15 cellular contexts compared by ENCODE assay signal in the genomic region with DNA sequence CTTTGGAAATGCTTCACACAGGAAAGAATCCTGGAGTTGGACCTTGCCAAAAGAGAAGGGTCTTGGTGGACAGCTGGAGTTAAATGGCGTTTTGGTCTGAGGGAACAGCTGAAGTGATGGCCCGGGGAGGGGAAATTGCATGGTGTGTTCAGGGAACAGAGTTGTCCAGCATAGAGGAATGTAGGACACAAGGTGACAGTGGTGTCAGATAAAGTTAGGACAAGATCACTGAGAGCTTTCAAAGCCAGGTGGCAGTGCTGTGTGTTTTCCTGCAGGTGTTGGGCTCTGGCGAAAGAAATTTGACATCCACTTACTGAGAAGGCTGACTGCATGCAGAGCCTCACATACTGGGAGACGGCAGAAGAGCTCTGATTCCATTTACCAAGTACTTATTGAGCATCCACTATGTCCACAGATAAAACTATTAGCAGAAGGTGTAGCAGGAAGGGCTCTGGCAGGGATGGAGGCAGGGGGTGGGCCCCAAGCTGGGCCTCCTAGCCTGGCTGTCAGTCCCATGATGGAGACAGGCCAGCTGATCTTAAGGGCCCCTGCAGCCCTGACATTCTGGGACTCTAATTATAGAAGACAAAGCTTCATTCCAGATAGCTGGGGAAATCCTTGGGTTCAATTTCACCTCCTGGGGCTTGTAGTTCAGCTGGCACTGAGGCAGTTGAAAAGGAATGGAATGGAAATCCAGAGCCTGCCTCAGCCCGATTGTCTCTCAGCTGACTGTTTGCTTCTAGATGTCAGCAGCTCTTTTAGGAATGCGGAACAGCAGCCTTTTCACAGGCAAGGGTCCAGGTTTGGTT.
DNase-seq lines count a peak whose midpoint lies in the region; ATAC-seq and TF ChIP-seq lines count a peak whose summit lies in the region.
"Had no signal": no experiment of that assay in that cellular context is flagged by ENCODE, and none has a peak within 500 bp of the region (broad histone marks: within the 10 kb centered on the region; RNA-seq: fewer than 3 reads in every experiment).

No MANE protein-coding gene starts in this region.

- peaks cover 5% of the 10 kb centered on the region for H3K27me3 Mint-ChIP-seq in neural progenitor cell (ENCODE audit: insufficient read depth, low read depth)

- BruUV-seq in PC-9 (replicated peaks; lab: Mats Ljungman, UMichigan) = no TSS peak

- H3K4me3 ChIP-seq in PC-9 = no peak overlapping the region
- no peak overlapping the region for H3K4me3 ChIP-seq in neural progenitor cell
- H3K4me3 ChIP-seq: esophagus squamous epithelium had no signal

- no peak overlapping the region for H3K9ac ChIP-seq in neural progenitor cell

- no peaks in the 10 kb centered on the region for H3K36me3 ChIP-seq in PC-9 (ENCODE audit: low read depth)
- H3K36me3 ChIP-seq in neural progenitor cell = no peaks in the 10 kb centered on the region
- H3K36me3 ChIP-seq: BE2C, esophagus squamous epithelium had no signal

- H3K27ac ChIP-seq in C4-2B (peak overlapping the region; percentile 60), PC-9 (no peak overlapping the region), neural progenitor cell (no peak overlapping the region)

- peaks cover 5% of the 10 kb centered on the region; the same call in 1 of the 2 replicates for H3K9me2 ChIP-seq in PC-9 (ENCODE audit: insufficient read depth)

- no peak overlapping the region for H3K4me3 Mint-ChIP-seq in neural progenitor cell
- H3K4me3 Mint-ChIP-seq: mesothelial cell of epicardium had no signal

- peaks cover 4% of the 10 kb centered on the region for H3K4me1 Mint-ChIP-seq in neural progenitor cell
- H3K4me1 Mint-ChIP-seq: mesothelial cell of epicardium had no signal

- POLR2A ChIA-PET in PC-9 (lab: Charles Lee; ENCODE audit: unreplicated experiment) = no interaction called here

- intact Hi-C loops in PC-9 (cut with micrococcal nuclease; ENCODE audit: unreplicated experiment) = no loop called here
- intact Hi-C loops in Right ventricle myocardium superior (cut with DNase I) = no loop called here

- no peaks in the 10 kb centered on the region for H3K9me3 ChIP-seq in PC-9 (ENCODE audit: insufficient read depth, low read depth)
- no peaks in the 10 kb centered on the region for H3K9me3 ChIP-seq in neural progenitor cell (ENCODE audit: low read depth)
- H3K9me3 ChIP-seq: BE2C, esophagus squamous epithelium had no signal

- CTCF ChIA-PET in PC-9 (lab: Charles Lee) = no interaction called here

- no peak overlapping the region for H2AFZ ChIP-seq in PC-9
- H2AFZ ChIP-seq in neural progenitor cell (replicated peaks) = no peak overlapping the region

- H3K79me2 ChIP-seq in PC-9 (ENCODE audit: low read depth) (no peaks in the 10 kb centered on the region), neural progenitor cell (ENCODE audit: low read depth) (no peaks in the 10 kb centered on the region)

- no peaks in the 10 kb centered on the region for H3K4me1 ChIP-seq in PC-9 (replicated peaks; ENCODE audit: insufficient read depth)
- no peaks in the 10 kb centered on the region for H3K4me1 ChIP-seq in neural progenitor cell
- H3K4me1 ChIP-seq: BE2C, esophagus squamous epithelium had no signal

- no peak for TF ChIP-seq CTCF in C4-2B (conservative IDR thresholded peaks at IDR 0.05)
- peak; percentile 47; the same call in 1 of the 2 replicates for TF ChIP-seq CTCF in PC-9 (conservative IDR thresholded peaks at IDR 0.05)
- TF ChIP-seq CTCF in neural progenitor cell (IDR thresholded peaks at IDR 0.05) = no peak

- H3K36me3 Mint-ChIP-seq in neural progenitor cell = no peaks in the 10 kb centered on the region
- H3K36me3 Mint-ChIP-seq: mesothelial cell of epicardium had no signal

- H3K4me2 ChIP-seq in PC-9 (no peak overlapping the region), neural progenitor cell (no peak overlapping the region)

- H3K27me3 ChIP-seq in PC-9 (ENCODE audit: insufficient read depth, low read depth) (no peaks in the 10 kb centered on the region), neural progenitor cell (peaks cover 7% of the 10 kb centered on the region)
- H3K27me3 ChIP-seq: BE2C, esophagus squamous epithelium had no signal

- H3K9me3 Mint-ChIP-seq in neural progenitor cell = peaks cover 7% of the 10 kb centered on the region

- no peaks in the 10 kb centered on the region for H4K20me1 ChIP-seq in PC-9 (ENCODE audit: insufficient read depth)
- H4K20me1 ChIP-seq in neural progenitor cell (ENCODE audit: low read depth) = peaks cover 3% of the 10 kb centered on the region

- DNase-seq in PC-9 (no peak), Right ventricle myocardium superior (peak; percentile 54), neural progenitor cell (ENCODE audit: low spot score) (peak; percentile 34), NAMALWA (ENCODE audit: low spot score) (no peak), hypothalamus (lab: John Stamatoyannopoulos, UW) (no peak), dedifferentiated amniotic fluid mesenchymal stem cell (ENCODE audit: extremely low spot score) (no peak)
- DNase-seq: activated naive CD4-positive, alpha-beta T cell treated with Interleukin-2 at 50 U/mL for 16 hours; BE2C; esophagus squamous epithelium; NCI-H2107; NK-92 treated with Interleukin-12 subunit alpha and Interleukin-12 subunit beta, amount 100 ng/mL, for 24 hours; stimulated activated CD4-positive, alpha-beta T cell treated with anti-CD3 and anti-CD28 coated beads, Interleukin-2, amount 100 ng/mL, for 24 hours had no signal

- no peak overlapping the region for H3K27ac Mint-ChIP-seq in neural progenitor cell
- H3K27ac Mint-ChIP-seq: mesothelial cell of epicardium had no signal

- ATAC-seq in Right ventricle myocardium superior (ENCODE audit: poor library complexity) (peak; percentile 92), HG02798 (IDR thresholded peaks at IDR 0.05; ENCODE audit: poor library complexity, unreplicated experiment) (no peak)

- H3F3A ChIP-seq in PC-9 (ENCODE audit: insufficient read depth, low read depth) (no peaks in the 10 kb centered on the region), neural progenitor cell (ENCODE audit: low read depth) (no peaks in the 10 kb centered on the region)

Comparison
In these comparisons a context has a peak if more than half of its experiments do, and no peak if none do; other contexts are left out.
1. DNase-seq: peak in Right ventricle myocardium superior (single experiment) and neural progenitor cell (single experiment); none in PC-9 (0 of 2), NAMALWA (single experiment), hypothalamus (0 of 51) and dedifferentiated amniotic fluid mesenchymal stem cell (single experiment).